2 cellular contexts compared by ENCODE assay signal in genomic region chr18:58064406-58064998, GRCh38.
A peak's percentile ranks its signal among the peaks of the same experiment; 100 is the strongest.
TF ChIP-seq lines count a peak whose summit lies in the region.

No MANE protein-coding gene starts in this region.

TF ChIP-seq in IMR-90, 13 proteins besides CTCF, POLR2A, EP300 and RAD21:
- TF ChIP-seq CEBPB (IDR thresholded peaks at IDR 0.05; ENCODE audit: low read depth, low read length) (no peak), RFX5 (IDR thresholded peaks at IDR 0.05; ENCODE audit: low read depth, low read length) (no peak), USF2 (IDR thresholded peaks at IDR 0.05; ENCODE audit: low read depth, low read length) (no peak), FOS (IDR thresholded peaks at IDR 0.05; ENCODE audit: low read depth, low read length) (peak; percentile 25; the same call in 1 of the 2 replicates)

TF ChIP-seq in SK-N-SH, 30 proteins besides CTCF, POLR2A, EP300 and RAD21:
- TF ChIP-seq GABPA (IDR thresholded peaks at IDR 0.05; ENCODE audit: low read depth): no peak
TF ChIP-seq in SK-N-SH: peak in this region for 0.
